8 cellular contexts compared by ENCODE assay signal in the genomic region with DNA sequence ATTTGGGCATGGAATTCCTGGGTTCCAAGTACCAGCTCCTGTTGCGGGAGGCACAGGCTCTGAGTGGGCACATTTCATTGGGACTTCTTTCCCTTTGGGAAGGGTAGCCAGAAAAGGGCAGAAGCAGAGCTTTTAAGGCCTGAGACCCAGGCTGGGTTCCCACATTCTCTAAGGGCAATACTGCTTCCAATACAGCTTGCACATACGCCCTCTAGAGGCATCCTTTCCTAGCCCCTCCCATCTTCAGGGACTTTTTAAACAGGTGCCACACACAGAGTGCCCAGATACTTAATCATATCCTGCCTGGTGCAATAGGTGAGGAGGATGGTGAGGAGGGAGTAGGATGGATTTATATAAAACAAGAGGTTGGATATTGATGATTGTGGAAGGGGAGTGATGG. TPM values are rescaled to one million over a fixed set of nuclear protein-coding genes. Genes with fewer than 3 reads are reported as not detected.
DNase-seq lines count a peak whose midpoint lies in the region; ATAC-seq and TF ChIP-seq lines count a peak whose summit lies in the region.

No MANE protein-coding gene starts in this region.

- CTCF ChIA-PET in CD4-positive, alpha-beta T cell (lab: Charles Lee): no interaction called here

- no peaks in the 10 kb centered on the region for H4K20me1 ChIP-seq in SU-DHL-6 (ENCODE audit: low read depth, low read length)

- no peaks in the 10 kb centered on the region for H3K9me2 ChIP-seq in SU-DHL-6 (replicated peaks; ENCODE audit: insufficient read depth, low read length)

- no peaks in the 10 kb centered on the region for H3F3A ChIP-seq in SU-DHL-6 (ENCODE audit: insufficient read depth)

- intact Hi-C loops in CD4-positive, alpha-beta T cell (cut with DNase I, micrococcal nuclease): no loop called here

- POLR2A ChIA-PET in CD4-positive, alpha-beta T cell (lab: Charles Lee): interaction anchor here (0.6 kb wide), 1 partner anchor 501 kb away, joined by 3 read pairs; no protein-coding TSS in a partner anchor

- H3K36me3 ChIP-seq in SU-DHL-6 (ENCODE audit: low read length): no peaks in the 10 kb centered on the region

- H3K4me3 Mint-ChIP-seq in CD4-positive, alpha-beta T cell: no peak overlapping the region

- no peak overlapping the region for H3K4me3 ChIP-seq in SU-DHL-6 (ENCODE audit: insufficient read depth, low read length, poor library complexity, severe bottlenecking)

- H3K27me3 ChIP-seq in CD4-positive, alpha-beta T cell (ENCODE audit: control insufficient read depth, insufficient read depth, low read length): peaks cover 22% of the 10 kb centered on the region
- no peaks in the 10 kb centered on the region for H3K27me3 ChIP-seq in SU-DHL-6 (ENCODE audit: low read length)

- no peak overlapping the region for H3K4me2 ChIP-seq in SU-DHL-6 (ENCODE audit: low read depth, low read length, poor library complexity, severe bottlenecking)

- peaks cover 59% of the 10 kb centered on the region for H3K27me3 Mint-ChIP-seq in CD4-positive, alpha-beta T cell

- no peak overlapping the region for H3K9ac ChIP-seq in SU-DHL-6 (ENCODE audit: low read length)

- no peak overlapping the region for H3K27ac Mint-ChIP-seq in CD4-positive, alpha-beta T cell

- no peaks in the 10 kb centered on the region for H3K9me3 Mint-ChIP-seq in CD4-positive, alpha-beta T cell

- H3K9me3 ChIP-seq in CD4-positive, alpha-beta T cell (ENCODE audit: control insufficient read depth, low read length): no peaks in the 10 kb centered on the region
- H3K9me3 ChIP-seq in SU-DHL-6 (ENCODE audit: insufficient read depth, low read length): no peaks in the 10 kb centered on the region

- peak; percentile 31 for TF ChIP-seq CTCF in CD4-positive, alpha-beta T cell (IDR thresholded peaks at IDR 0.05)
- peak; percentile 40 for TF ChIP-seq CTCF in SU-DHL-6 (IDR thresholded peaks at IDR 0.05; ENCODE audit: insufficient read depth, low read length, poor library complexity, severe bottlenecking)

- H3K36me3 Mint-ChIP-seq in CD4-positive, alpha-beta T cell (ENCODE audit: low read depth): no peaks in the 10 kb centered on the region

- H3K27ac ChIP-seq in CD4-positive, alpha-beta T cell (ENCODE audit: low read depth, low read length): no peak overlapping the region
- no peak overlapping the region for H3K27ac ChIP-seq in SU-DHL-6 (ENCODE audit: low read depth, low read length)

- no peaks in the 10 kb centered on the region for H3K79me2 ChIP-seq in SU-DHL-6 (ENCODE audit: insufficient read depth, low read length)

- peak; percentile 68 for ATAC-seq in CD4-positive, alpha-beta T cell (ENCODE audit: poor library complexity)
- ATAC-seq in GM18858 (IDR thresholded peaks at IDR 0.05; ENCODE audit: unreplicated experiment): peak; percentile 62
- ATAC-seq in HG03175 (IDR thresholded peaks at IDR 0.05; ENCODE audit: unreplicated experiment): peak; percentile 53
- ATAC-seq in left lobe of liver: peak; percentile 56
- no peak for ATAC-seq in HG03097 (IDR thresholded peaks at IDR 0.05; ENCODE audit: low FRiP score, unreplicated experiment)

- no peaks in the 10 kb centered on the region for H3K4me1 Mint-ChIP-seq in CD4-positive, alpha-beta T cell (ENCODE audit: low read depth)

- peak in 3 of 10 experiments; percentile 7 to 14 (median 13) for DNase-seq in CD4-positive, alpha-beta T cell
- DNase-seq in left lobe of liver (ENCODE audit: low spot score) (peak; percentile 54), NCI-H1694 (lab: John Stamatoyannopoulos, UW) (no peak), NCI-H345 (lab: John Stamatoyannopoulos, UW) (no peak)

- H2AFZ ChIP-seq in SU-DHL-6 (ENCODE audit: low read depth, low read length, severe bottlenecking): no peak overlapping the region

RNA-seq across cellular contexts. Expression of a gene that starts 5.7 kb away (rescaled TPM):
- not detected for total RNA-seq in CD4-positive, alpha-beta T cell
- total RNA-seq in left lobe of liver: 1.3 TPM
